ENCODE assay signal across 9 cellular contexts in the genomic region with DNA sequence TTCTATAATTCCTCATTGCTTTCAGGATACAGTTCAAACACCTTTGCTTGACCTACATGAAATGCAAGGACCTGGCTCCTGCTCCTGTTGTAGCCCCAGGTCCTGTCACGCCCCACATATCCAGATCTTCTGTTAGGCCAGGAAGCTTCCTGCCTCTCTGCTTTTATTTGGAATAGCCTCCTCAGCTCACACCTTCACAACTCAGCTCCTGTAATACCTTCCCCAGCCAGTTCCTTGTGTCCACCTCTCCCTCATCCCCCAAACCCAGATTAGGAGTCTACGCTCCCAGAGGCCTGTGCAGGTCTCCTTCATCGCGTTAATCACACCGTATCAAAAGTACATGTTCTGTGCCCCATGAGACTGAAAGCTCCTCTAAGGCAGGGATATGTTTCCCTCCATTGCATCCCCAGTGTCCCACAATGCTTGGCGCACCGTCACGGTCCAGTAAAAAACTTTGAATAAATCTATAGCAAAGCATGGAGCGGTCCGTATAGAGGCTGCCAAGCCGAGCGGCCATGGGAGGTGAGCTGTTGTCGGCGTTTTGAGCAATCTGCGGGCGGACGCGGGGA. TPM values are rescaled to one million over a fixed set of nuclear protein-coding genes. Genes with fewer than 3 reads are reported as not detected.
DNase-seq lines count a peak whose midpoint lies in the region; ATAC-seq, FAIRE-seq and TF ChIP-seq lines count a peak whose summit lies in the region.
"Had no signal": no experiment of that assay in that cellular context is flagged by ENCODE, and none has a peak within 500 bp of the region (broad histone marks: within the 10 kb centered on the region; RNA-seq: fewer than 3 reads in every experiment).

No MANE protein-coding gene starts in this region.

- H3K36me3 ChIP-seq in BE2C (peaks cover 13% of the 10 kb centered on the region), SU-DHL-6 (ENCODE audit: low read length) (peaks cover 3% of the 10 kb centered on the region; the same call in 1 of the 2 replicates), small intestine (ENCODE audit: control insufficient read depth in 2 of 2, insufficient read depth in 2 of 2, low read length in 2 of 2) (peaks cover 0 to 2% of the 10 kb centered on the region in 2 donors)

- H3K9ac ChIP-seq in SU-DHL-6 (ENCODE audit: low read length) = peak overlapping the region; percentile 83

- peak overlapping the region; percentile 89 for H2AFZ ChIP-seq in SU-DHL-6 (ENCODE audit: low read depth, low read length, severe bottlenecking)

- 9 to 11% (median 10%) methylated on average over 18 of the region's 18 CpGs for WGBS in small intestine, 3 donors

- H3K4me3 Mint-ChIP-seq in glutamatergic neuron (ENCODE audit: unreplicated experiment) = peak overlapping the region; percentile 93

- H3K27me3 ChIP-seq in BE2C (no peaks in the 10 kb centered on the region; the same call in 1 of the 2 replicates), SU-DHL-6 (ENCODE audit: low read length) (no peaks in the 10 kb centered on the region), small intestine (ENCODE audit: control insufficient read depth in 2 of 2, insufficient read depth in 2 of 2, low read length in 2 of 2) (no peaks in the 10 kb centered on the region)

- DNase-seq in BE2C = no peak
- no peak for DNase-seq in glutamatergic neuron
- DNase-seq in small intestine = no peak
- no peak for DNase-seq in RPMI8226
- no peak for DNase-seq in mucosa of gallbladder (ENCODE audit: low spot score)

- peaks cover 34% of the 10 kb centered on the region for H3K79me2 ChIP-seq in SU-DHL-6 (ENCODE audit: insufficient read depth, low read length)

- peaks cover 4% of the 10 kb centered on the region for H3K4me1 Mint-ChIP-seq in glutamatergic neuron (ENCODE audit: low read depth, unreplicated experiment)

- no peaks in the 10 kb centered on the region for H3F3A ChIP-seq in SU-DHL-6 (ENCODE audit: insufficient read depth)

- H4K20me1 ChIP-seq in SU-DHL-6 (ENCODE audit: low read depth, low read length) = no peaks in the 10 kb centered on the region

- no peaks in the 10 kb centered on the region for H3K36me3 Mint-ChIP-seq in glutamatergic neuron (ENCODE audit: unreplicated experiment)

- H3K27ac Mint-ChIP-seq in glutamatergic neuron (ENCODE audit: unreplicated experiment) = peak overlapping the region; percentile 94

- peak overlapping the region; percentile 84 for H3K4me3 ChIP-seq in BE2C (ENCODE audit: low read depth, low read length)
- peak overlapping the region; percentile 90 for H3K4me3 ChIP-seq in SU-DHL-6 (ENCODE audit: insufficient read depth, low read length, poor library complexity, severe bottlenecking)
- peak overlapping the region; percentile 38 to 74 for H3K4me3 ChIP-seq in small intestine (ENCODE audit: low read depth in 1 of 2, low read length in 2 of 2)

- ATAC-seq in GM21447 (IDR thresholded peaks at IDR 0.05; ENCODE audit: unreplicated experiment) (peak; percentile 42), GM21786 (IDR thresholded peaks at IDR 0.05; ENCODE audit: unreplicated experiment) (no peak)

- no peaks in the 10 kb centered on the region for H3K9me2 ChIP-seq in SU-DHL-6 (replicated peaks; ENCODE audit: insufficient read depth, low read length)

- H3K4me1 ChIP-seq in BE2C = peaks cover 2% of the 10 kb centered on the region; the same call in 1 of the 2 replicates
- H3K4me1 ChIP-seq in small intestine (ENCODE audit: control insufficient read depth in 2 of 2, insufficient read depth in 1 of 2, low read depth in 1 of 2, low read length in 1 of 2) = peaks cover 3 to 4% of the 10 kb centered on the region in 2 donors

- H3K9me3 Mint-ChIP-seq in glutamatergic neuron (ENCODE audit: unreplicated experiment) = no peaks in the 10 kb centered on the region

- H3K9me3 ChIP-seq in BE2C = no peaks in the 10 kb centered on the region; the same call in 1 of the 2 replicates
- H3K9me3 ChIP-seq in SU-DHL-6 (ENCODE audit: insufficient read depth, low read length) = no peaks in the 10 kb centered on the region
- H3K9me3 ChIP-seq in small intestine (ENCODE audit: control insufficient read depth, low read depth) = no peaks in the 10 kb centered on the region

- TF ChIP-seq CTCF in BE2C (IDR thresholded peaks at IDR 0.05; ENCODE audit: low read depth, low read length) (no peak), SU-DHL-6 (IDR thresholded peaks at IDR 0.05; ENCODE audit: insufficient read depth, low read length, poor library complexity, severe bottlenecking) (no peak), glutamatergic neuron (IDR thresholded peaks at IDR 0.05; ENCODE audit: partially characterized antibody, unreplicated experiment) (no peak)

- H3K4me2 ChIP-seq in SU-DHL-6 (ENCODE audit: low read depth, low read length, poor library complexity, severe bottlenecking) = peak overlapping the region; percentile 93

- no peaks in the 10 kb centered on the region for H3K27me3 Mint-ChIP-seq in glutamatergic neuron (ENCODE audit: unreplicated experiment)

- FAIRE-seq in small intestine (lab: Jason Lieb, UNC) = no peak

- peak overlapping the region; percentile 68; the same call in 1 of the 2 replicates for H3K27ac ChIP-seq in SU-DHL-6 (ENCODE audit: low read depth, low read length)
- peak overlapping the region; percentile 13 to 88 for H3K27ac ChIP-seq in small intestine (ENCODE audit: low read depth in 1 of 2, low read length in 1 of 2)

RNA-seq across cellular contexts. Expression of gene MDH1B, which starts 0.4 kb away (rescaled TPM):
- polyA plus RNA-seq in BE2C (2012; ENCODE audit: insufficient read depth, insufficient read length, low read depth) = 0.32 TPM
- 0.98 TPM for total RNA-seq in glutamatergic neuron (ENCODE audit: unreplicated experiment)
- under 1 TPM in 1 of 3 donors, not detected in 2; 0.31 TPM for polyA plus RNA-seq in small intestine
- 2.4 TPM for total RNA-seq in mucosa of gallbladder

RNA-seq across cellular contexts. Expression of gene FASTKD2, which starts 0.6 kb away (rescaled TPM):
- polyA plus RNA-seq in BE2C (2012; ENCODE audit: insufficient read depth, insufficient read length, low read depth) = 15.3 TPM
- total RNA-seq in glutamatergic neuron (ENCODE audit: unreplicated experiment) (24.7 TPM), mucosa of gallbladder (16.9 TPM)
- polyA plus RNA-seq in small intestine = 10 to 100 TPM in 1 of 3 donors, 1 to 10 TPM in 2; 6.5 to 20.1 (median 6.8) TPM

RNA-seq across cellular contexts. Expression of gene DYTN, which starts 46.6 kb away (rescaled TPM):
- not detected for polyA plus RNA-seq in BE2C (2012; ENCODE audit: insufficient read depth, insufficient read length, low read depth)
- not detected for total RNA-seq in glutamatergic neuron (ENCODE audit: unreplicated experiment)
- polyA plus RNA-seq in small intestine = not detected
- total RNA-seq in mucosa of gallbladder = not detected
- total RNA-seq: LHCN-M2 had no signal
